1 cellular context compared by ENCODE assay signal in the genomic region with DNA sequence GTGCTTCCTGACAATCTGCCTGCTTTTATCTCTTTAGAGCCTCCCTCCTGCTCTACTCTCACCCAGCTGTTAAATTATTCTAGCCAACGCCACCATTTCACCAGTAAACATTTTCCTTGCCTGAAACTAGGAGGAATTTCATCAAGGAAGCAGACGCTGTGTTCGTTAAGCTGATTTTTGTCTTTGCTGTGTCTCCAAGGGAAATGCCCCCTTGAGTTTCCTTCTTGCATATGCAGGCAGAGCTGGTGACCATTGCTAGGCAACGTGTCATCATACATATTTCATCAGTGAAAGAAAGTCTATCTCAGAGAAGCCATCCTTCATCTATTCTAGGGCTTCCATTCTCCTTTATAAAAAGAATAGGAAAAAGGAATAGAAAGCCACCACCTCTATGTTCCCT.
TF ChIP-seq lines count a peak whose summit lies in the region.

No MANE protein-coding gene starts in this region.

TF ChIP-seq in HepG2, 621 proteins besides CTCF, POLR2A, EP300 and RAD21 (continued from another document):
- TF ChIP-seq, protein P1, sequence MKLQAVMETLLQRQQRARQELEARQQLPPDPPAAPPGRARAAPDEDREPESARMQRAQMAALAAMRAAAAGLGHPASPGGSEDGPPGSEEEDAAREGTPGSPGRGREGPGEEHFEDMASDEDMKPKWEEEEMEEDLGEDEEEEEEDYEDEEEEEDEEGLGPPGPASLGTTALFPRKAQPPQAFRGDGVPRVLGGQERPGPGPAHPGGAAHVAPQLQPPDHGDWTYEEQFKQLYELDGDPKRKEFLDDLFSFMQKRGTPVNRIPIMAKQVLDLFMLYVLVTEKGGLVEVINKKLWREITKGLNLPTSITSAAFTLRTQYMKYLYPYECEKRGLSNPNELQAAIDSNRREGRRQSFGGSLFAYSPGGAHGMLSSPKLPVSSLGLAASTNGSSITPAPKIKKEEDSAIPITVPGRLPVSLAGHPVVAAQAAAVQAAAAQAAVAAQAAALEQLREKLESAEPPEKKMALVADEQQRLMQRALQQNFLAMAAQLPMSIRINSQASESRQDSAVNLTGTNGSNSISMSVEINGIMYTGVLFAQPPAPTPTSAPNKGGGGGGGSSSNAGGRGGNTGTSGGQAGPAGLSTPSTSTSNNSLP (IDR thresholded peaks at IDR 0.05; ENCODE audit: low read depth, low read length), result no peak
- TF ChIP-seq, protein P2, sequence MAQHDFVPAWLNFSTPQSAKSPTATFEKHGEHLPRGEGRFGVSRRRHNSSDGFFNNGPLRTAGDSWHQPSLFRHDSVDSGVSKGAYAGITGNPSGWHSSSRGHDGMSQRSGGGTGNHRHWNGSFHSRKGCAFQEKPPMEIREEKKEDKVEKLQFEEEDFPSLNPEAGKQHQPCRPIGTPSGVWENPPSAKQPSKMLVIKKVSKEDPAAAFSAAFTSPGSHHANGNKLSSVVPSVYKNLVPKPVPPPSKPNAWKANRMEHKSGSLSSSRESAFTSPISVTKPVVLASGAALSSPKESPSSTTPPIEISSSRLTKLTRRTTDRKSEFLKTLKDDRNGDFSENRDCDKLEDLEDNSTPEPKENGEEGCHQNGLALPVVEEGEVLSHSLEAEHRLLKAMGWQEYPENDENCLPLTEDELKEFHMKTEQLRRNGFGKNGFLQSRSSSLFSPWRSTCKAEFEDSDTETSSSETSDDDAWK (CRISPR knock-in tag; IDR thresholded peaks at IDR 0.05), result no peak
- no peak for TF ChIP-seq KLF12 (CRISPR knock-in tag; IDR thresholded peaks at IDR 0.05; ENCODE audit: borderline replicate concordance)
- TF ChIP-seq, protein P3, sequence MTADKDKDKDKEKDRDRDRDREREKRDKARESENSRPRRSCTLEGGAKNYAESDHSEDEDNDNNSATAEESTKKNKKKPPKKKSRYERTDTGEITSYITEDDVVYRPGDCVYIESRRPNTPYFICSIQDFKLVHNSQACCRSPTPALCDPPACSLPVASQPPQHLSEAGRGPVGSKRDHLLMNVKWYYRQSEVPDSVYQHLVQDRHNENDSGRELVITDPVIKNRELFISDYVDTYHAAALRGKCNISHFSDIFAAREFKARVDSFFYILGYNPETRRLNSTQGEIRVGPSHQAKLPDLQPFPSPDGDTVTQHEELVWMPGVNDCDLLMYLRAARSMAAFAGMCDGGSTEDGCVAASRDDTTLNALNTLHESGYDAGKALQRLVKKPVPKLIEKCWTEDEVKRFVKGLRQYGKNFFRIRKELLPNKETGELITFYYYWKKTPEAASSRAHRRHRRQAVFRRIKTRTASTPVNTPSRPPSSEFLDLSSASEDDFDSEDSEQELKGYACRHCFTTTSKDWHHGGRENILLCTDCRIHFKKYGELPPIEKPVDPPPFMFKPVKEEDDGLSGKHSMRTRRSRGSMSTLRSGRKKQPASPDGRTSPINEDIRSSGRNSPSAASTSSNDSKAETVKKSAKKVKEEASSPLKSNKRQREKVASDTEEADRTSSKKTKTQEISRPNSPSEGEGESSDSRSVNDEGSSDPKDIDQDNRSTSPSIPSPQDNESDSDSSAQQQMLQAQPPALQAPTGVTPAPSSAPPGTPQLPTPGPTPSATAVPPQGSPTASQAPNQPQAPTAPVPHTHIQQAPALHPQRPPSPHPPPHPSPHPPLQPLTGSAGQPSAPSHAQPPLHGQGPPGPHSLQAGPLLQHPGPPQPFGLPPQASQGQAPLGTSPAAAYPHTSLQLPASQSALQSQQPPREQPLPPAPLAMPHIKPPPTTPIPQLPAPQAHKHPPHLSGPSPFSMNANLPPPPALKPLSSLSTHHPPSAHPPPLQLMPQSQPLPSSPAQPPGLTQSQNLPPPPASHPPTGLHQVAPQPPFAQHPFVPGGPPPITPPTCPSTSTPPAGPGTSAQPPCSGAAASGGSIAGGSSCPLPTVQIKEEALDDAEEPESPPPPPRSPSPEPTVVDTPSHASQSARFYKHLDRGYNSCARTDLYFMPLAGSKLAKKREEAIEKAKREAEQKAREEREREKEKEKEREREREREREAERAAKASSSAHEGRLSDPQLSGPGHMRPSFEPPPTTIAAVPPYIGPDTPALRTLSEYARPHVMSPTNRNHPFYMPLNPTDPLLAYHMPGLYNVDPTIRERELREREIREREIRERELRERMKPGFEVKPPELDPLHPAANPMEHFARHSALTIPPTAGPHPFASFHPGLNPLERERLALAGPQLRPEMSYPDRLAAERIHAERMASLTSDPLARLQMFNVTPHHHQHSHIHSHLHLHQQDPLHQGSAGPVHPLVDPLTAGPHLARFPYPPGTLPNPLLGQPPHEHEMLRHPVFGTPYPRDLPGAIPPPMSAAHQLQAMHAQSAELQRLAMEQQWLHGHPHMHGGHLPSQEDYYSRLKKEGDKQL (CRISPR knock-in tag; IDR thresholded peaks at IDR 0.05; ENCODE audit: low read depth), result no peak
- TF ChIP-seq SKI (IDR thresholded peaks at IDR 0.05; ENCODE audit: partially characterized antibody), result no peak
- no peak for TF ChIP-seq ZNF552 (CRISPR knock-in tag; IDR thresholded peaks at IDR 0.05; ENCODE audit: borderline replicate concordance)
TF ChIP-seq in HepG2: peak in this region for 0.
